8 cellular contexts compared by ENCODE assay signal in the genomic region with DNA sequence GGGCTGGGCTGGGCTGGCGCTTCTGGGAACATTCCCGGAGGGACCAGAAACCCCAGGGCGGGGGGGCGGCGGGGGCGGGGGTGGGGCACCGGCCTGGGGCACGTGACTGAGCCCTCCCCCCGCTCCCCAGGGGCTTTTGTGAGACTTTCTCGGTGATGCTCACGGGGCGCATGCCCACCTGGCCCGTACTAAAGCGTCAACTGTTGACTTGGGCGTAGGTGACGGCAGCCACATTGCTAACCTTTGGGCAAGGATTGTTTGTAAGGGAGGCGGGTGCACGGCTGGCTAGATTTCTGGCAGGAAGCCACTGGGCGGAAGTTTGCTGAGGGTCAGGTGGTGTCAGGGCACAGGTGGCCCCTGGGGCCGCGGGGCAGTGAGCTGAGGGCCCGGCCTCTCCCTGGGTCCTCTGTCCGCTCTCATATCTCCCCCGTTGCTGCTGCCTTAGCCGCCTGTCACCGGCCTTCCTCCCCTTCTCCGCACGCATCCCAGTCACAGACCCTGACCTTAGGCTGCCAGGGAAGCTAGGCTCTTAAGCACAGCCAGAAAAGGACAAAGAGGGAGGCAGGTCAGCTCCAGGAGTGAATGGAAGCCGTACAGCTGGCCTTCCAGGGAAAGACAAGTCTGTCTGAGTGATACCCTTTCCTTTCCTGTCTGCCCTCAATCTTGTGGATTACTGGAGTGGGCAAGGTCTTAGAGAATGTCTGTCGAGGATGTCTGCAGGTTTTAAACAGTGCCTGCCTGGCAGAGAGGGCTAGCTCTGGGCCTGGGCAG. TPM values are rescaled to one million over a fixed set of nuclear protein-coding genes. Genes with fewer than 3 reads are reported as not detected.
DNase-seq lines count a peak whose midpoint lies in the region; ATAC-seq, FAIRE-seq and TF ChIP-seq lines count a peak whose summit lies in the region.

No MANE protein-coding gene starts in this region.

- POLR2A ChIA-PET in MCF 10A (lab: Yijun Ruan, JAX), result interaction anchor here (1.1 to 2.3 kb wide), 4 partner anchors 24 to 109 kb away, joined by 4 to 16 read pairs (median 8); partner anchors contain the start of genes REXO4, SURF1 and SURF2

- CTCF ChIA-PET in MCF 10A (lab: Yijun Ruan, JAX), result interaction anchor here (0.6 kb wide), 2 partner anchors 107 to 579 kb away, joined by 3 read pairs; no protein-coding TSS in a partner anchor

- FAIRE-seq in kidney (lab: Jason Lieb, UNC), result no peak
- no peak for FAIRE-seq in urothelium cell line (lab: Jason Lieb, UNC)

- H3K9me3 ChIP-seq in BLaER1 treated with 17β-estradiol and CSF1 and Interleukin-3, amounts not matched to agents 10 nM and 100 nM (replicated peaks in 1 of 11), result no peaks in the 10 kb centered on the region
- H3K9me3 ChIP-seq in kidney (ENCODE audit: control insufficient read depth in 1 of 2, low read length in 2 of 2), result no peaks in the 10 kb centered on the region

- H3K36me3 ChIP-seq in BLaER1 treated with 17β-estradiol and CSF1 and Interleukin-3, amounts not matched to agents 10 nM and 100 nM, result peaks cover 0 to 16% (median 0%) of the 10 kb centered on the region in 11 experiments; a peak in 5 of 22 replicates
- H3K36me3 ChIP-seq in kidney (ENCODE audit: control insufficient read depth in 1 of 2, insufficient read depth in 2 of 2, low read length in 2 of 2), result peaks cover 0 to 6% of the 10 kb centered on the region in 2 donors

- H3K27me3 ChIP-seq in BLaER1 treated with 17β-estradiol and CSF1 and Interleukin-3, amounts not matched to agents 10 nM and 100 nM, result no peaks in the 10 kb centered on the region

- no peaks in the 10 kb centered on the region for H3K4me1 Mint-ChIP-seq in MCF 10A (ENCODE audit: insufficient read depth, unreplicated experiment)

- H3K36me3 Mint-ChIP-seq in MCF 10A (ENCODE audit: insufficient read depth, unreplicated experiment), result no peaks in the 10 kb centered on the region

- no peaks in the 10 kb centered on the region for H3K27me3 Mint-ChIP-seq in MCF 10A (ENCODE audit: insufficient read depth, unreplicated experiment)

- peak; percentile 18 for ATAC-seq in GM18861 (IDR thresholded peaks at IDR 0.05; ENCODE audit: unreplicated experiment)
- ATAC-seq in HG03064 (IDR thresholded peaks at IDR 0.05; ENCODE audit: low read depth, unreplicated experiment), result peak; percentile 8

- peak overlapping the region; percentile 74 to 91 (median 87); a peak in 21 of 22 replicates for H3K9ac ChIP-seq in BLaER1 treated with 17β-estradiol and CSF1 and Interleukin-3, amounts not matched to agents 10 nM and 100 nM
- peak overlapping the region; percentile 66 to 95 for H3K9ac ChIP-seq in kidney (ENCODE audit: low read length in 2 of 2)

- H4K20me1 ChIP-seq in BLaER1 treated with 17β-estradiol and CSF1 and Interleukin-3, amounts not matched to agents 10 nM and 100 nM, result peaks cover 0 to 52% (median 46%) of the 10 kb centered on the region in 11 experiments; a peak in 17 of 22 replicates

- H3K9me3 Mint-ChIP-seq in MCF 10A (ENCODE audit: unreplicated experiment), result no peaks in the 10 kb centered on the region

- peak overlapping the region; percentile 92 for H3K4me3 Mint-ChIP-seq in MCF 10A (ENCODE audit: unreplicated experiment)

- H3K4me1 ChIP-seq in BLaER1 treated with 17β-estradiol and CSF1 and Interleukin-3, amounts not matched to agents 10 nM and 100 nM, result peaks cover 30 to 67% (median 57%) of the 10 kb centered on the region in 10 experiments
- peaks cover 6 to 20% of the 10 kb centered on the region in 2 donors for H3K4me1 ChIP-seq in kidney (ENCODE audit: control insufficient read depth in 1 of 2, insufficient read depth in 1 of 2, low read depth in 1 of 2, low read length in 2 of 2)

- TF ChIP-seq CTCF in MCF 10A (IDR thresholded peaks at IDR 0.05; ENCODE audit: unreplicated experiment), result no peak
- no peak for TF ChIP-seq CTCF in kidney (IDR thresholded peaks at IDR 0.05; ENCODE audit: borderline replicate concordance, extremely low read depth, insufficient read depth)

- peak; percentile 85 for DNase-seq in NCI-H748 (lab: John Stamatoyannopoulos, UW; ENCODE audit: unreplicated experiment)
- peak; percentile 9 for DNase-seq in MCF 10A (ENCODE audit: unreplicated experiment)
- peak; percentile 93 for DNase-seq in kidney
- peak; percentile 12 to 45 for DNase-seq in stimulated activated CD8-positive, alpha-beta memory T cell treated with anti-CD3 and anti-CD28 coated beads, Interleukin-7, amount 100 ng/mL, for 4 hours (ENCODE audit: low read depth in 2 of 2)
- no peak for DNase-seq in urothelium cell line (ENCODE audit: low spot score)

- H3K4me3 ChIP-seq in BLaER1 treated with 17β-estradiol and CSF1 and Interleukin-3, amounts not matched to agents 10 nM and 100 nM, result peak overlapping the region; percentile 65 to 84 (median 76)
- H3K4me3 ChIP-seq in kidney (ENCODE audit: low read length in 2 of 2), result peak overlapping the region; percentile 59 to 80

- peak overlapping the region in 10 of 11 experiments; percentile 65 to 88 (median 80); a peak in 20 of 22 replicates for H3K27ac ChIP-seq in BLaER1 treated with 17β-estradiol and CSF1 and Interleukin-3, amounts not matched to agents 10 nM and 100 nM
- H3K27ac ChIP-seq in kidney (ENCODE audit: low read depth in 2 of 2, low read length in 2 of 2), result peak overlapping the region; percentile 83 to 97

- intact Hi-C loops in MCF 10A (cut with micrococcal nuclease), result no loop called here
- intact Hi-C loops in kidney (cut with DNase I), result no loop called here

- H3K27ac Mint-ChIP-seq in MCF 10A (ENCODE audit: low read depth, unreplicated experiment), result peak overlapping the region; percentile 89

- peak overlapping the region; percentile 79 to 97 (median 89) for H3K4me2 ChIP-seq in BLaER1 treated with 17β-estradiol and CSF1 and Interleukin-3, amounts not matched to agents 10 nM and 100 nM

- BruUV-seq in MCF 10A (replicated peaks; lab: Mats Ljungman, UMichigan), result no TSS peak

RNA-seq across cellular contexts. Expression of gene CACFD1, which starts 0.8 kb away (rescaled TPM):
- total RNA-seq in MCF 10A (2022) (1.5 and 3.4 TPM in 2 replicates), kidney (37.3 TPM)
- 37.8 TPM for polyA plus RNA-seq in kidney (ENCODE audit: insufficient read depth, low read depth, low replicate concordance)

RNA-seq across cellular contexts. Expression of gene SLC2A6, which starts 18.3 kb away (rescaled TPM):
- total RNA-seq in MCF 10A (2022) (0.32 and 0.42 TPM in 2 replicates), kidney (5.8 TPM)
- polyA plus RNA-seq in kidney (ENCODE audit: insufficient read depth, low read depth, low replicate concordance), result 2.5 TPM

RNA-seq across cellular contexts. Expression of gene ADAMTS13, which starts 38.4 kb away (rescaled TPM):
- total RNA-seq in MCF 10A (2022) (4.1 and 6.1 TPM in 2 replicates), kidney (3.1 TPM)
- 3.6 TPM for polyA plus RNA-seq in kidney (ENCODE audit: insufficient read depth, low read depth, low replicate concordance)

RNA-seq across cellular contexts. Expression of gene REXO4, which starts 42.8 kb away (rescaled TPM):
- 26.0 and 38.1 TPM in 2 replicates for total RNA-seq in MCF 10A (2022)
- 17.5 TPM for total RNA-seq in kidney
- polyA plus RNA-seq in kidney (ENCODE audit: insufficient read depth, low read depth, low replicate concordance), result 18.6 TPM
